In genomic region chr7:85075864-85076263, GRCh38 we compare ENCODE assay signal across 14 cellular contexts.
DNase-seq lines count a peak whose midpoint lies in the region; ATAC-seq and TF ChIP-seq lines count a peak whose summit lies in the region.
"Had no signal": no experiment of that assay in that cellular context is flagged by ENCODE, and none has a peak within 500 bp of the region (broad histone marks: within the 10 kb centered on the region; RNA-seq: fewer than 3 reads in every experiment).

No MANE protein-coding gene starts in this region.

- ATAC-seq in GM18511 (IDR thresholded peaks at IDR 0.05; ENCODE audit: unreplicated experiment) (no peak), HG03521 (IDR thresholded peaks at IDR 0.05; ENCODE audit: unreplicated experiment) (no peak)
- ATAC-seq: HepG2 had no signal

- POLR2A ChIA-PET in A673 (lab: Charles Lee; ENCODE audit: low non-redundant PET) = no interaction called here

- no peaks in the 10 kb centered on the region for H3K36me3 ChIP-seq in A673 (ENCODE audit: insufficient read depth, low read length, poor library complexity, severe bottlenecking)
- no peaks in the 10 kb centered on the region for H3K36me3 ChIP-seq in hepatocyte (replicated peaks; ENCODE audit: insufficient read depth, low read depth)
- no peaks in the 10 kb centered on the region for H3K36me3 ChIP-seq in smooth muscle cell (ENCODE audit: low read depth)
- H3K36me3 ChIP-seq: BLaER1, HAP-1 had no signal

- H3K27me3 ChIP-seq in A673 (replicated peaks; ENCODE audit: insufficient read depth, low read depth, low read length, poor library complexity) (no peaks in the 10 kb centered on the region), hepatocyte (no peaks in the 10 kb centered on the region), smooth muscle cell (ENCODE audit: low read depth) (no peaks in the 10 kb centered on the region)
- H3K27me3 ChIP-seq: BLaER1 had no signal

- peak overlapping the region; percentile 26 for H3K4me2 ChIP-seq in hepatocyte
- H3K4me2 ChIP-seq in smooth muscle cell = no peak overlapping the region
- H3K4me2 ChIP-seq: BLaER1 had no signal

- peak overlapping the region; percentile 98 for H3K27ac Mint-ChIP-seq in nephron progenitor cell
- H3K27ac Mint-ChIP-seq: CD8-positive, alpha-beta memory T cell had no signal

- H3K4me3 Mint-ChIP-seq in nephron progenitor cell = peak overlapping the region; percentile 49
- H3K4me3 Mint-ChIP-seq: CD8-positive, alpha-beta memory T cell had no signal

- WGBS in hepatocyte (ENCODE audit: low lambda C conversion rate, missing lambda C conversion rate) = 34% methylated on average over 2 of the region's 2 CpGs
- 54% methylated on average over 2 of the region's 2 CpGs for WGBS in smooth muscle cell (ENCODE audit: low lambda C conversion rate)

- H3K9me3 Mint-ChIP-seq in nephron progenitor cell = no peaks in the 10 kb centered on the region

- no peaks in the 10 kb centered on the region for H3F3A ChIP-seq in smooth muscle cell (ENCODE audit: low read depth)

- no peaks in the 10 kb centered on the region for H3K9me2 ChIP-seq in hepatocyte (replicated peaks; ENCODE audit: insufficient read depth)

- H3K27me3 Mint-ChIP-seq in nephron progenitor cell (ENCODE audit: low read depth, poor library complexity) = no peaks in the 10 kb centered on the region
- H3K27me3 Mint-ChIP-seq: CD8-positive, alpha-beta memory T cell had no signal

- H3K4me3 ChIP-seq in A673 (ENCODE audit: low read depth, low read length, poor library complexity, severe bottlenecking) = no peak overlapping the region
- H3K4me3 ChIP-seq in hepatocyte = no peak overlapping the region
- no peak overlapping the region for H3K4me3 ChIP-seq in smooth muscle cell
- H3K4me3 ChIP-seq: BLaER1, HAP-1 had no signal

- H4K20me1 ChIP-seq in hepatocyte (ENCODE audit: insufficient read depth, poor library complexity, severe bottlenecking) = no peaks in the 10 kb centered on the region
- H4K20me1 ChIP-seq in smooth muscle cell (ENCODE audit: low read depth) = no peaks in the 10 kb centered on the region
- H4K20me1 ChIP-seq: BLaER1 had no signal

- no peak for TF ChIP-seq CTCF in A673 (conservative IDR thresholded peaks at IDR 0.05; ENCODE audit: low read depth, low read length)
- no peak for TF ChIP-seq CTCF in hepatocyte (IDR thresholded peaks at IDR 0.05; ENCODE audit: poor library complexity)
- TF ChIP-seq CTCF in nephron progenitor cell (IDR thresholded peaks at IDR 0.05) = no peak
- no peak for TF ChIP-seq CTCF in smooth muscle cell (IDR thresholded peaks at IDR 0.05; ENCODE audit: borderline replicate concordance, insufficient read depth, poor library complexity, severe bottlenecking)

- peaks cover 16% of the 10 kb centered on the region for H3K36me3 Mint-ChIP-seq in nephron progenitor cell (ENCODE audit: low read depth)
- H3K36me3 Mint-ChIP-seq: CD8-positive, alpha-beta memory T cell had no signal

- H3K4me1 ChIP-seq in A673 (ENCODE audit: insufficient read depth, low read length, poor library complexity, severe bottlenecking) (peaks cover 53% of the 10 kb centered on the region), hepatocyte (ENCODE audit: insufficient read depth) (no peaks in the 10 kb centered on the region), smooth muscle cell (ENCODE audit: low read depth) (no peaks in the 10 kb centered on the region)
- H3K4me1 ChIP-seq: HAP-1 had no signal

- H3K9me3 ChIP-seq in A673 (ENCODE audit: low read depth, low read length, poor library complexity, severe bottlenecking) (no peaks in the 10 kb centered on the region), hepatocyte (ENCODE audit: low read depth) (no peaks in the 10 kb centered on the region), smooth muscle cell (replicated peaks; ENCODE audit: low read depth) (no peaks in the 10 kb centered on the region)
- H3K9me3 ChIP-seq: BLaER1, Caco-2, HAP-1 had no signal

- no peaks in the 10 kb centered on the region for H3K79me2 ChIP-seq in hepatocyte
- H3K79me2 ChIP-seq in smooth muscle cell (ENCODE audit: low read depth) = no peaks in the 10 kb centered on the region

- DNase-seq in A673 (ENCODE audit: low spot score) (no peak), hepatocyte (ENCODE audit: low spot score) (peak; percentile 12), nephron progenitor cell (no peak), smooth muscle cell (lab: John Stamatoyannopoulos, UW; ENCODE audit: unreplicated experiment) (no peak), T1000 (lab: John Stamatoyannopoulos, UW) (no peak)
- DNase-seq: AML-193; CD8-positive, alpha-beta memory T cell had no signal

- peak overlapping the region; percentile 39 for H3K27ac ChIP-seq in A673 (ENCODE audit: low read depth, low read length, poor library complexity, severe bottlenecking)
- H3K27ac ChIP-seq in hepatocyte = peak overlapping the region; percentile 7
- peak overlapping the region; percentile 81 for H3K27ac ChIP-seq in smooth muscle cell (ENCODE audit: low read depth)
- H3K27ac ChIP-seq: 22Rv1, BLaER1 had no signal

- H3K4me1 Mint-ChIP-seq in nephron progenitor cell = peaks cover 67% of the 10 kb centered on the region
- H3K4me1 Mint-ChIP-seq: CD8-positive, alpha-beta memory T cell had no signal

- CTCF ChIA-PET in A673 (lab: Charles Lee) = no interaction called here

- H3K9ac ChIP-seq in smooth muscle cell (ENCODE audit: low read depth) = no peak overlapping the region
- H3K9ac ChIP-seq: BLaER1 had no signal

- H2AFZ ChIP-seq in hepatocyte = no peak overlapping the region
- H2AFZ ChIP-seq in smooth muscle cell (ENCODE audit: low read depth) = no peak overlapping the region

- BruUV-seq in A673 (replicated peaks; lab: Mats Ljungman, UMichigan) = no TSS peak

- intact Hi-C loops in A673 (cut with micrococcal nuclease; ENCODE audit: unreplicated experiment) = no loop called here

Comparison
In these comparisons a context has a peak if more than half of its experiments do, and no peak if none do; other contexts are left out.
1. H3K27ac ChIP-seq: peak in every context shown above with its lines; median percentile 81 in smooth muscle cell; 39 in A673; 7 in hepatocyte.